ENCODE assay signal across 1 cellular context in the genomic region with DNA sequence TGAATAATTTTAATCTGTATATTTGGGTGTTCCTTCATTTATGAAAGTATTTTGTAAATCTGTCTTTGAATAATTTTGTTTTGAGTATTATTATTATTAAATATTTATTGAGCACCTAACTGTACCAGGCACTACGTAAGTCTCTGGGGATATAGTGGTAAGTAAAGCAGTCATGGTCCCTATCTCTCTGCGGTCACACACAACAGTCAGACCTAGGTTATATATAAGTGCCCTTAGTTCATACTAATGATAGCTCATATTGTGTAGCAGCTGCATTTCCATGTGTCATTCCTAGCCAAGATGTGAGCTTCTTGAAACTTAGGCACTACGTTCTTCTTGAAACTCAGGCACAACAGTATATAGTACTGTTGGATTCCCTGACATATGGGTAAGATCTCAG.
TF ChIP-seq lines count a peak whose summit lies in the region.

No MANE protein-coding gene starts in this region.

TF ChIP-seq in K562, 482 proteins besides CTCF, POLR2A, EP300 and RAD21:
- TF ChIP-seq, protein P1, sequence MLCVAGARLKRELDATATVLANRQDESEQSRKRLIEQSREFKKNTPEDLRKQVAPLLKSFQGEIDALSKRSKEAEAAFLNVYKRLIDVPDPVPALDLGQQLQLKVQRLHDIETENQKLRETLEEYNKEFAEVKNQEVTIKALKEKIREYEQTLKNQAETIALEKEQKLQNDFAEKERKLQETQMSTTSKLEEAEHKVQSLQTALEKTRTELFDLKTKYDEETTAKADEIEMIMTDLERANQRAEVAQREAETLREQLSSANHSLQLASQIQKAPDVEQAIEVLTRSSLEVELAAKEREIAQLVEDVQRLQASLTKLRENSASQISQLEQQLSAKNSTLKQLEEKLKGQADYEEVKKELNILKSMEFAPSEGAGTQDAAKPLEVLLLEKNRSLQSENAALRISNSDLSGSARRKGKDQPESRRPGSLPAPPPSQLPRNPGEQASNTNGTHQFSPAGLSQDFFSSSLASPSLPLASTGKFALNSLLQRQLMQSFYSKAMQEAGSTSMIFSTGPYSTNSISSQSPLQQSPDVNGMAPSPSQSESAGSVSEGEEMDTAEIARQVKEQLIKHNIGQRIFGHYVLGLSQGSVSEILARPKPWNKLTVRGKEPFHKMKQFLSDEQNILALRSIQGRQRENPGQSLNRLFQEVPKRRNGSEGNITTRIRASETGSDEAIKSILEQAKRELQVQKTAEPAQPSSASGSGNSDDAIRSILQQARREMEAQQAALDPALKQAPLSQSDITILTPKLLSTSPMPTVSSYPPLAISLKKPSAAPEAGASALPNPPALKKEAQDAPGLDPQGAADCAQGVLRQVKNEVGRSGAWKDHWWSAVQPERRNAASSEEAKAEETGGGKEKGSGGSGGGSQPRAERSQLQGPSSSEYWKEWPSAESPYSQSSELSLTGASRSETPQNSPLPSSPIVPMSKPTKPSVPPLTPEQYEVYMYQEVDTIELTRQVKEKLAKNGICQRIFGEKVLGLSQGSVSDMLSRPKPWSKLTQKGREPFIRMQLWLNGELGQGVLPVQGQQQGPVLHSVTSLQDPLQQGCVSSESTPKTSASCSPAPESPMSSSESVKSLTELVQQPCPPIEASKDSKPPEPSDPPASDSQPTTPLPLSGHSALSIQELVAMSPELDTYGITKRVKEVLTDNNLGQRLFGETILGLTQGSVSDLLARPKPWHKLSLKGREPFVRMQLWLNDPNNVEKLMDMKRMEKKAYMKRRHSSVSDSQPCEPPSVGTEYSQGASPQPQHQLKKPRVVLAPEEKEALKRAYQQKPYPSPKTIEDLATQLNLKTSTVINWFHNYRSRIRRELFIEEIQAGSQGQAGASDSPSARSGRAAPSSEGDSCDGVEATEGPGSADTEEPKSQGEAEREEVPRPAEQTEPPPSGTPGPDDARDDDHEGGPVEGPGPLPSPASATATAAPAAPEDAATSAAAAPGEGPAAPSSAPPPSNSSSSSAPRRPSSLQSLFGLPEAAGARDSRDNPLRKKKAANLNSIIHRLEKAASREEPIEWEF (CRISPR knock-in tag; IDR thresholded peaks at IDR 0.05) = no peak
- TF ChIP-seq CBFB (CRISPR knock-in tag; IDR thresholded peaks at IDR 0.05) (no peak), PRPF4 (IDR thresholded peaks at IDR 0.05; ENCODE audit: insufficient read depth, low read depth, low read length, poor library complexity, severe bottlenecking) (no peak), ZNF143 (CRISPR knock-in tag; IDR thresholded peaks at IDR 0.05) (no peak), XRCC4 (IDR thresholded peaks at IDR 0.05; ENCODE audit: extremely low read depth, insufficient read depth, insufficient read length) (no peak), HMGN3 (IDR thresholded peaks at IDR 0.05; ENCODE audit: borderline replicate concordance, extremely low read depth, insufficient read length, low read depth, low read length) (no peak), SRSF3 (IDR thresholded peaks at IDR 0.05; ENCODE audit: insufficient read depth, low read length) (no peak), SIN3A (IDR thresholded peaks at IDR 0.05; ENCODE audit: borderline replicate concordance in 2 of 2, control insufficient read depth in 1 of 2, low read depth in 2 of 2, low read length in 2 of 2) (no peak), NONO (IDR thresholded peaks at IDR 0.05; ENCODE audit: low read depth in 2 of 2, low read length in 1 of 2) (no peak), ZNF217 (CRISPR knock-in tag; IDR thresholded peaks at IDR 0.05) (no peak), DACH1 (IDR thresholded peaks at IDR 0.05; ENCODE audit: partially characterized antibody) (peak; percentile 43), DPF2 (IDR thresholded peaks at IDR 0.05) (no peak), CBFA2T3 (IDR thresholded peaks at IDR 0.05) (no peak), ZNF274 (IDR thresholded peaks at IDR 0.05; ENCODE audit: borderline replicate concordance, low read depth, low read length) (0 out of 2 replicates have a peak, but pooled peaks have one; percentile 22)
- TF ChIP-seq, protein P2, sequence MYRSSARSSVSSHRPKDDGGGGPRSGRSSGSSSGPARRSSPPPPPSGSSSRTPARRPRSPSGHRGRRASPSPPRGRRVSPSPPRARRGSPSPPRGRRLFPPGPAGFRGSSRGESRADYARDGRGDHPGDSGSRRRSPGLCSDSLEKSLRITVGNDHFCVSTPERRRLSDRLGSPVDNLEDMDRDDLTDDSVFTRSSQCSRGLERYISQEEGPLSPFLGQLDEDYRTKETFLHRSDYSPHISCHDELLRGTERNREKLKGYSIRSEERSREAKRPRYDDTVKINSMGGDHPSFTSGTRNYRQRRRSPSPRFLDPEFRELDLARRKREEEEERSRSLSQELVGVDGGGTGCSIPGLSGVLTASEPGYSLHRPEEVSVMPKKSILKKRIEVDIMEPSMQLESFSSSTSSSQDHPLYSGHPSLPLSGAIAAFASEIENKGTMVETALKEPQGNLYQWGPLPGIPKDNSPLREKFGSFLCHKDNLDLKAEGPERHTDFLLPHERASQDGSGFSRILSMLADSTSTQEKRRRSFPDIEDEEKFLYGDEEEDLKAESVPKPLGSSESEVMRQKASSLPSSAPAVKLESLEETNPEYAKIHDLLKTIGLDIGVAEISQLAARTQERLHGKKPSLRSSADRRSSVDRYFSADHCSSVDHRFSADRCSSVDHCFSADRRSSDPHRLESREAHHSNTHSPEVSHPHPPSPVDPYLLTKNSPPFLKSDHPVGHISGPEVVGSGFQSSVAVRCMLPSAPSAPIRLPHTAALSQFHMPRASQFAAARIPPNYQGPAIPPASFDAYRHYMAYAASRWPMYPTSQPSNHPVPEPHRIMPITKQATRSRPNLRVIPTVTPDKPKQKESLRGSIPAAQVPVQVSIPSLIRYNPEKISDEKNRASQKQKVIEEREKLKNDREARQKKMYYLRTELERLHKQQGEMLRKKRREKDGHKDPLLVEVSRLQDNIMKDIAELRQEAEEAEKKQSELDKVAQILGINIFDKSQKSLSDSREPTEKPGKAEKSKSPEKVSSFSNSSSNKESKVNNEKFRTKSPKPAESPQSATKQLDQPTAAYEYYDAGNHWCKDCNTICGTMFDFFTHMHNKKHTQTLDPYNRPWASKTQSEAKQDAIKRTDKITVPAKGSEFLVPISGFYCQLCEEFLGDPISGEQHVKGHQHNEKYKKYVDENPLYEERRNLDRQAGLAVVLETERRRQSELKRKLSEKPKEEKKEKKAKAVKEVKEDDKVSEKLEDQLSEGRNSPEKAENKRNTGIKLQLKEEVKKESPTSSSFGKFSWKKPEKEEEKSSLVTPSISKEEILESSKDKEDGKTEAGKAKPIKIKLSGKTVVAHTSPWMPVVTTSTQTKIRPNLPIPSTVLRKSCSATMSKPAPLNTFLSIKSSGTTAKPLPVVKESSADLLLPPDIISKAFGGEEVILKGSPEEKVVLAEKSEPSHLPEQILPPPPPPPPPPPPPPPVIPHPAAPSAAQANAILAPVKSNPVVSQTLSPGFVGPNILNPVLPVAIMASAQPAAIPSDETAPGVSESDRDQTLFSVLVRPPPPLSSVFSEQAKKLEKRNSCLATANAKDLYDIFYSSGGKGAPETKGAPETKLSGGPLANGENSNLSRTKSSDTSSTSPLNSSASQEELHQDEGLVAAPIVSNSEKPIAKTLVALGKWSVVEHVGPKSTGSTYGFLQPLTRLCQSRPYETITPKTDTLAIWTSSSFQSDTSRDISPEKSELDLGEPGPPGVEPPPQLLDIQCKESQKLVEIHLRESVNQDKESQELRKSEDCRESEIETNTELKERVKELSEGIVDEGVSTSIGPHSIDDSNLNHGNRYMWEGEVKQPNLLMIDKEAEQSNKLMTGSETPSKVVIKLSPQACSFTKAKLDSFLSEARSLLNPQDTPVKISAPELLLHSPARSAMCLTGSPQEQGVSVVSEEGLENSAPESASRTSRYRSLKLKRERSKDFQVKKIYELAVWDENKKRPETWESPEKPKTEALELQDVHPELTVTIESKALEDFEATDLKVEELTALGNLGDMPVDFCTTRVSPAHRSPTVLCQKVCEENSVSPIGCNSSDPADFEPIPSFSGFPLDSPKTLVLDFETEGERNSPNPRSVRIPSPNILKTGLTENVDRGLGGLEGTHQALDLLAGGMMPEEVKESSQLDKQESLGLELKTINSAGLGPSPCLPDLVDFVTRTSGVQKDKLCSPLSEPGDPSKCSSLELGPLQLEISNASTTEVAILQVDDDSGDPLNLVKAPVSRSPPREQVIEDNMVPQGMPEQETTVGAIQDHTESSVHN (IDR thresholded peaks at IDR 0.05; ENCODE audit: borderline replicate concordance in 1 of 2, low read depth in 1 of 2) = no peak
- TF ChIP-seq, protein P3, sequence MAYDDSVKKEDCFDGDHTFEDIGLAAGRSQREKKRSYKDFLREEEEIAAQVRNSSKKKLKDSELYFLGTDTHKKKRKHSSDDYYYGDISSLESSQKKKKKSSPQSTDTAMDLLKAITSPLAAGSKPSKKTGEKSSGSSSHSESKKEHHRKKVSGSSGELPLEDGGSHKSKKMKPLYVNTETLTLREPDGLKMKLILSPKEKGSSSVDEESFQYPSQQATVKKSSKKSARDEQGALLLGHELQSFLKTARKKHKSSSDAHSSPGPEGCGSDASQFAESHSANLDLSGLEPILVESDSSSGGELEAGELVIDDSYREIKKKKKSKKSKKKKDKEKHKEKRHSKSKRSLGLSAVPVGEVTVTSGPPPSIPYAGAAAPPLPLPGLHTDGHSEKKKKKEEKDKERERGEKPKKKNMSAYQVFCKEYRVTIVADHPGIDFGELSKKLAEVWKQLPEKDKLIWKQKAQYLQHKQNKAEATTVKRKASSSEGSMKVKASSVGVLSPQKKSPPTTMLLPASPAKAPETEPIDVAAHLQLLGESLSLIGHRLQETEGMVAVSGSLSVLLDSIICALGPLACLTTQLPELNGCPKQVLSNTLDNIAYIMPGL (CRISPR knock-in tag; IDR thresholded peaks at IDR 0.05) = no peak
- TF ChIP-seq, protein P4, sequence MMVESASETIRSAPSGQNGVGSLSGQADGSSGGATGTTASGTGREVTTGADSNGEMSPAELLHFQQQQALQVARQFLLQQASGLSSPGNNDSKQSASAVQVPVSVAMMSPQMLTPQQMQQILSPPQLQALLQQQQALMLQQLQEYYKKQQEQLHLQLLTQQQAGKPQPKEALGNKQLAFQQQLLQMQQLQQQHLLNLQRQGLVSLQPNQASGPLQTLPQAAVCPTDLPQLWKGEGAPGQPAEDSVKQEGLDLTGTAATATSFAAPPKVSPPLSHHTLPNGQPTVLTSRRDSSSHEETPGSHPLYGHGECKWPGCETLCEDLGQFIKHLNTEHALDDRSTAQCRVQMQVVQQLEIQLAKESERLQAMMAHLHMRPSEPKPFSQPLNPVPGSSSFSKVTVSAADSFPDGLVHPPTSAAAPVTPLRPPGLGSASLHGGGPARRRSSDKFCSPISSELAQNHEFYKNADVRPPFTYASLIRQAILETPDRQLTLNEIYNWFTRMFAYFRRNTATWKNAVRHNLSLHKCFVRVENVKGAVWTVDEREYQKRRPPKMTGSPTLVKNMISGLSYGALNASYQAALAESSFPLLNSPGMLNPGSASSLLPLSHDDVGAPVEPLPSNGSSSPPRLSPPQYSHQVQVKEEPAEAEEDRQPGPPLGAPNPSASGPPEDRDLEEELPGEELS (CRISPR knock-in tag; IDR thresholded peaks at IDR 0.05; ENCODE audit: borderline replicate concordance) = no peak
